ENCODE assay signal across 1 cellular context in genomic region chr9:136686534-136686793, GRCh38.
A peak's percentile ranks its signal among the peaks of the same experiment; 100 is the strongest.
TF ChIP-seq lines count a peak whose summit lies in the region.

No MANE protein-coding gene starts in this region.

TF ChIP-seq in HepG2, 621 proteins besides CTCF, POLR2A, EP300 and RAD21:
- TF ChIP-seq YEATS2 (CRISPR knock-in tag; IDR thresholded peaks at IDR 0.05; ENCODE audit: borderline replicate concordance) (no peak), PCBP1 (IDR thresholded peaks at IDR 0.05; ENCODE audit: borderline replicate concordance, low read depth, low read length) (0 out of 2 replicates have a peak, but pooled peaks have one; percentile 1), NR2F6 (IDR thresholded peaks at IDR 0.05) (no peak), NR2F6 (CRISPR knock-in tag; IDR thresholded peaks at IDR 0.05) (0 out of 2 replicates have a peak, but pooled peaks have one; percentile 0)
